In genomic region chr4:73573794-73574528, GRCh38 we compare ENCODE assay signal across 8 cellular contexts. TPM values are rescaled to one million over a fixed set of nuclear protein-coding genes. Genes with fewer than 3 reads are reported as not detected.
DNase-seq lines count a peak whose midpoint lies in the region; ATAC-seq and TF ChIP-seq lines count a peak whose summit lies in the region.

No MANE protein-coding gene starts in this region.

- H3K27ac ChIP-seq in GM23338 (ENCODE audit: low read depth) (no peak overlapping the region), Karpas-422 (ENCODE audit: low read length) (peak overlapping the region; percentile 80), OCI-LY7 (ENCODE audit: low read depth, low read length, poor library complexity, severe bottlenecking) (peak overlapping the region; percentile 54), left lung (no peak overlapping the region), thoracic aorta (no peak overlapping the region)

- peak overlapping the region; percentile 50 for H3K9ac ChIP-seq in Karpas-422 (ENCODE audit: low read length)

- H3K79me2 ChIP-seq in GM23338 (replicated peaks; ENCODE audit: insufficient read depth) (no peaks in the 10 kb centered on the region), Karpas-422 (ENCODE audit: low read length) (no peaks in the 10 kb centered on the region), OCI-LY7 (ENCODE audit: insufficient read depth, low read depth, low read length) (no peaks in the 10 kb centered on the region)

- H3K36me3 ChIP-seq in GM23338 (ENCODE audit: insufficient read depth) = no peaks in the 10 kb centered on the region
- no peaks in the 10 kb centered on the region for H3K36me3 ChIP-seq in Karpas-422 (ENCODE audit: insufficient read depth, low read length)
- H3K36me3 ChIP-seq in OCI-LY7 (ENCODE audit: insufficient read depth, low read length) = peaks cover 70% of the 10 kb centered on the region
- H3K36me3 ChIP-seq in left lung = no peaks in the 10 kb centered on the region
- H3K36me3 ChIP-seq in thoracic aorta = no peaks in the 10 kb centered on the region

- H3K9me2 ChIP-seq in GM23338 (ENCODE audit: insufficient read depth) (no peaks in the 10 kb centered on the region), Karpas-422 (replicated peaks; ENCODE audit: insufficient read depth, low read length) (no peaks in the 10 kb centered on the region), OCI-LY7 (ENCODE audit: insufficient read depth, low read length) (no peaks in the 10 kb centered on the region)

- ATAC-seq in GM23338 (peak; percentile 100), left lung (peak; percentile 96), thoracic aorta (ENCODE audit: insufficient number of reproducible peaks, low FRiP score, low read depth) (no peak)

- H3K27ac Mint-ChIP-seq in activated naive CD4-positive, alpha-beta T cell treated with anti-CD3 and anti-CD28 coated beads for 36 hours = no peak overlapping the region
- H3K27ac Mint-ChIP-seq in GM23338 = no peak overlapping the region

- H3K4me1 Mint-ChIP-seq in activated naive CD4-positive, alpha-beta T cell treated with anti-CD3 and anti-CD28 coated beads for 36 hours (ENCODE audit: low read depth) = no peaks in the 10 kb centered on the region
- peaks cover 13% of the 10 kb centered on the region for H3K4me1 Mint-ChIP-seq in GM23338

- no peaks in the 10 kb centered on the region for H3K4me1 ChIP-seq in GM23338 (ENCODE audit: insufficient read depth)
- peaks cover 44% of the 10 kb centered on the region for H3K4me1 ChIP-seq in Karpas-422 (ENCODE audit: low read length)
- H3K4me1 ChIP-seq in OCI-LY7 (ENCODE audit: insufficient read depth, low read length, poor library complexity, severe bottlenecking) = peaks cover 20% of the 10 kb centered on the region
- no peaks in the 10 kb centered on the region for H3K4me1 ChIP-seq in left lung
- H3K4me1 ChIP-seq in thoracic aorta (ENCODE audit: control insufficient read depth in 1 of 2, low read depth in 2 of 2) = no peaks in the 10 kb centered on the region

- no peaks in the 10 kb centered on the region for H4K20me1 ChIP-seq in GM23338 (replicated peaks; ENCODE audit: insufficient read depth)
- H4K20me1 ChIP-seq in Karpas-422 (ENCODE audit: insufficient read depth, low read depth, low read length) = no peaks in the 10 kb centered on the region
- H4K20me1 ChIP-seq in OCI-LY7 (ENCODE audit: insufficient read depth, low read length) = no peaks in the 10 kb centered on the region

- no TSS peak for BruUV-seq in OCI-LY7 (replicated peaks; lab: Mats Ljungman, UMichigan)

- no peak overlapping the region for H3K4me3 ChIP-seq in GM23338
- H3K4me3 ChIP-seq in Karpas-422 (ENCODE audit: low read length) = no peak overlapping the region
- no peak overlapping the region for H3K4me3 ChIP-seq in OCI-LY7 (ENCODE audit: low read depth, low read length, poor library complexity, severe bottlenecking)
- H3K4me3 ChIP-seq in left lung = no peak overlapping the region
- no peak overlapping the region for H3K4me3 ChIP-seq in thoracic aorta

- H3K4me2 ChIP-seq in GM23338 = no peak overlapping the region
- H3K4me2 ChIP-seq in Karpas-422 (ENCODE audit: low read depth, low read length, poor library complexity, severe bottlenecking) = peak overlapping the region; percentile 42
- no peak overlapping the region for H3K4me2 ChIP-seq in OCI-LY7 (ENCODE audit: low read length)

- H3K27me3 ChIP-seq in GM23338 (ENCODE audit: insufficient read depth) (no peaks in the 10 kb centered on the region), Karpas-422 (ENCODE audit: low read length) (no peaks in the 10 kb centered on the region), left lung (no peaks in the 10 kb centered on the region), thoracic aorta (replicated peaks; ENCODE audit: insufficient read depth) (no peaks in the 10 kb centered on the region)

- H3K36me3 Mint-ChIP-seq in activated naive CD4-positive, alpha-beta T cell treated with anti-CD3 and anti-CD28 coated beads for 36 hours (ENCODE audit: low read depth) = no peaks in the 10 kb centered on the region
- H3K36me3 Mint-ChIP-seq in GM23338 (ENCODE audit: low read depth) = no peaks in the 10 kb centered on the region; the same call in 2 of the 3 replicates

- POLR2A ChIA-PET in OCI-LY7 (lab: Charles Lee) = interaction anchor here (0.6 to 3.3 kb wide), 9 partner anchors 8 to 93 kb away, joined by 3 to 41 read pairs (median 4); no protein-coding TSS in a partner anchor

- intact Hi-C loops in activated naive CD4-positive, alpha-beta T cell treated with anti-CD3 and anti-CD28 coated beads for 36 hours (cut with micrococcal nuclease) = loop anchor here (1.0 to 5.0 kb wide), 2 partner anchors 79 to 558 kb away; no protein-coding TSS in a partner anchor
- intact Hi-C loops in OCI-LY7 (cut with micrococcal nuclease; ENCODE audit: unreplicated experiment) = loop anchor here (1.0 to 5.0 kb wide), 3 partner anchors 79 to 262 kb away; no protein-coding TSS in a partner anchor
- intact Hi-C loops in left lung (cut with DNase I) = no loop called here

- H3K9me3 Mint-ChIP-seq in activated naive CD4-positive, alpha-beta T cell treated with anti-CD3 and anti-CD28 coated beads for 36 hours = no peaks in the 10 kb centered on the region
- H3K9me3 Mint-ChIP-seq in GM23338 = 0 out of 3 replicates have a peak, but pooled peaks cover 3% of the 10 kb centered on the region

- H2AFZ ChIP-seq in GM23338 = peak overlapping the region; percentile 33; the same call in 1 of the 2 replicates
- H2AFZ ChIP-seq in Karpas-422 (ENCODE audit: low read length) = peak overlapping the region; percentile 54
- H2AFZ ChIP-seq in OCI-LY7 (ENCODE audit: low read length) = no peak overlapping the region

- TF ChIP-seq CTCF in GM23338 (conservative IDR thresholded peaks at IDR 0.05; ENCODE audit: low read depth in 2 of 2) = peak; percentile 97
- peak; percentile 99 for TF ChIP-seq CTCF in OCI-LY7 (conservative IDR thresholded peaks at IDR 0.05; ENCODE audit: low read length)
- TF ChIP-seq CTCF in left lung (IDR thresholded peaks at IDR 0.05) = peak; percentile 46 to 71
- TF ChIP-seq CTCF in thoracic aorta (IDR thresholded peaks at IDR 0.05) = peak; percentile 45

- H3K27me3 Mint-ChIP-seq in activated naive CD4-positive, alpha-beta T cell treated with anti-CD3 and anti-CD28 coated beads for 36 hours (ENCODE audit: low read depth) = peaks cover 5% of the 10 kb centered on the region
- H3K27me3 Mint-ChIP-seq in GM23338 (ENCODE audit: insufficient read depth, low read depth, poor library complexity) = no peaks in the 10 kb centered on the region

- no peaks in the 10 kb centered on the region for H3K9me3 ChIP-seq in Karpas-422 (ENCODE audit: low read length)
- H3K9me3 ChIP-seq in OCI-LY7 (ENCODE audit: low read length) = no peaks in the 10 kb centered on the region
- no peaks in the 10 kb centered on the region for H3K9me3 ChIP-seq in left lung
- no peaks in the 10 kb centered on the region for H3K9me3 ChIP-seq in thoracic aorta

- CTCF ChIA-PET in activated naive CD4-positive, alpha-beta T cell treated with anti-CD3 and anti-CD28 coated beads for 36 hours (lab: Charles Lee) = interaction anchor here (0.6 to 3.5 kb wide), 6 partner anchors 34 to 535 kb away, joined by 3 to 22 read pairs (median 3); no protein-coding TSS in a partner anchor
- CTCF ChIA-PET in OCI-LY7 (lab: Charles Lee; ENCODE audit: unreplicated experiment) = interaction anchor here (0.8 to 1.8 kb wide), 4 partner anchors 18 to 80 kb away, joined by 3 to 35 read pairs (median 4); no protein-coding TSS in a partner anchor

- H3F3A ChIP-seq in GM23338 (replicated peaks; ENCODE audit: low read depth) = no peaks in the 10 kb centered on the region

- DNase-seq in activated naive CD4-positive, alpha-beta T cell treated with anti-CD3 and anti-CD28 coated beads for 36 hours = peak; percentile 45
- DNase-seq in activated naive CD4-positive, alpha-beta T cell (lab: John Stamatoyannopoulos, UW) = no peak
- DNase-seq in GM23338 (ENCODE audit: low spot score) = peak; percentile 96
- peak; percentile 94 for DNase-seq in Karpas-422
- peak; percentile 86 for DNase-seq in OCI-LY7 (ENCODE audit: low spot score)
- peak; percentile 56 for DNase-seq in cerebellar cortex (ENCODE audit: low spot score)
- DNase-seq in left lung = peak in 1 of 2 donors; percentile 43
- DNase-seq in thoracic aorta (ENCODE audit: low spot score) = no peak

- no peak overlapping the region for H3K4me3 Mint-ChIP-seq in activated naive CD4-positive, alpha-beta T cell treated with anti-CD3 and anti-CD28 coated beads for 36 hours
- H3K4me3 Mint-ChIP-seq in GM23338 = no peak overlapping the region

RNA-seq across cellular contexts. Expression of gene RASSF6, which starts 46.3 kb away (rescaled TPM):
- not detected for total RNA-seq in activated naive CD4-positive, alpha-beta T cell treated with anti-CD3 and anti-CD28 coated beads for 36 hours
- 0.14 and 0.23 TPM in 2 replicates for total RNA-seq in GM23338 (2014; rRNA removed; shearing (Covaris generic))
- polyA plus RNA-seq in GM23338 (2016; fragmentation: Nextera tagmentation; extraction: Ambion mirVana) = 0.37 and 0.79 TPM in 2 replicates
- 2.9 and 7.4 TPM in 2 replicates for total RNA-seq in Karpas-422 (2014; rRNA removed; shearing (Covaris generic); ENCODE audit: low replicate concordance)
- total RNA-seq in OCI-LY7 (2014; rRNA removed; shearing (Covaris generic)) = 32.5 and 48.3 TPM in 2 replicates
- total RNA-seq in OCI-LY7 (2022) = 62.2 and 86.6 TPM in 2 replicates
- total RNA-seq in left lung = 1 to 10 TPM; 1.3 to 2.2 TPM
- total RNA-seq in thoracic aorta = under 1 TPM in 1 of 2 donors, not detected in 1; 0.56 TPM

Comparison
In these comparisons a context has a peak if more than half of its experiments do, and no peak if none do; other contexts are left out.
1. DNase-seq: peak in activated naive CD4-positive, alpha-beta T cell treated with anti-CD3 and anti-CD28 coated beads for 36 hours (single experiment), GM23338 (single experiment), Karpas-422 (single experiment), OCI-LY7 (single experiment) and cerebellar cortex (single experiment); none in activated naive CD4-positive, alpha-beta T cell (0 of 4) and thoracic aorta (single experiment).
2. H3K27ac ChIP-seq: peak in Karpas-422 (single experiment) and OCI-LY7 (single experiment); none in GM23338 (single experiment), left lung (0 of 2) and thoracic aorta (0 of 2).
3. CTCF ChIP-seq: peak in every context shown above with its lines; median percentile 99 in OCI-LY7; 97 in GM23338; 58 in left lung; 45 in thoracic aorta.
4. intact Hi-C loops: an anchor here in activated naive CD4-positive, alpha-beta T cell treated with anti-CD3 and anti-CD28 coated beads for 36 hours (1.0 to 5.0 kb wide) and OCI-LY7 (1.0 to 5.0 kb wide); none called in left lung.